ENCODE assay signal across 1 cellular context in genomic region chr4:164614999-164615398, GRCh38.
TF ChIP-seq lines count a peak whose summit lies in the region.

No MANE protein-coding gene starts in this region.

TF ChIP-seq in WTC11, 78 proteins besides CTCF, POLR2A, EP300 and RAD21 (continued from another document):
- no peak for TF ChIP-seq AFF4 (CRISPR knock-in tag; IDR thresholded peaks at IDR 0.05; ENCODE audit: borderline replicate concordance)
- no peak for TF ChIP-seq ELF4 (CRISPR knock-in tag; IDR thresholded peaks at IDR 0.05; ENCODE audit: low read depth)
